Comparison of ENCODE assay signal across 1 cellular context in genomic region chr17:50660887-50661345, GRCh38.
TF ChIP-seq lines count a peak whose summit lies in the region.

No MANE protein-coding gene starts in this region.

TF ChIP-seq in HepG2, 621 proteins besides CTCF, POLR2A, EP300 and RAD21 (continued from another document and continues in another):
- no peak for TF ChIP-seq ZXDC (CRISPR knock-in tag; IDR thresholded peaks at IDR 0.05)
- TF ChIP-seq RNF2 (conservative IDR thresholded peaks at IDR 0.05; ENCODE audit: low read depth), result no peak
- TF ChIP-seq MTF1 (CRISPR knock-in tag; IDR thresholded peaks at IDR 0.05), result no peak
- no peak for TF ChIP-seq TBX2 (CRISPR knock-in tag; IDR thresholded peaks at IDR 0.05; ENCODE audit: borderline replicate concordance)
- no peak for TF ChIP-seq PBX3 (CRISPR knock-in tag; IDR thresholded peaks at IDR 0.05; ENCODE audit: borderline replicate concordance)
- no peak for TF ChIP-seq ZNF570 (CRISPR knock-in tag; IDR thresholded peaks at IDR 0.05; ENCODE audit: borderline replicate concordance)
- TF ChIP-seq HES4 (CRISPR knock-in tag; IDR thresholded peaks at IDR 0.05; ENCODE audit: borderline replicate concordance), result no peak
- no peak for TF ChIP-seq E2F5 (CRISPR knock-in tag; conservative IDR thresholded peaks at IDR 0.05)
- TF ChIP-seq ZNF414 (CRISPR knock-in tag; IDR thresholded peaks at IDR 0.05), result peak; percentile 6; the same call in 1 of the 2 replicates
- no peak for TF ChIP-seq ZNF382 (CRISPR knock-in tag; IDR thresholded peaks at IDR 0.05; ENCODE audit: borderline replicate concordance)
- no peak for TF ChIP-seq SMAD9 (CRISPR knock-in tag; IDR thresholded peaks at IDR 0.05)
- TF ChIP-seq ZNF788 (CRISPR knock-in tag; IDR thresholded peaks at IDR 0.05; ENCODE audit: borderline replicate concordance), result no peak
- no peak for TF ChIP-seq ZNF879 (CRISPR knock-in tag; IDR thresholded peaks at IDR 0.05)
- no peak for TF ChIP-seq ZMAT5 (CRISPR knock-in tag; IDR thresholded peaks at IDR 0.05; ENCODE audit: borderline replicate concordance, low read depth)
- TF ChIP-seq TFDP2 (CRISPR knock-in tag; IDR thresholded peaks at IDR 0.05), result no peak
- TF ChIP-seq MAF1 (CRISPR knock-in tag; IDR thresholded peaks at IDR 0.05; ENCODE audit: borderline replicate concordance), result no peak
- no peak for TF ChIP-seq AKNA (CRISPR knock-in tag; IDR thresholded peaks at IDR 0.05; ENCODE audit: borderline replicate concordance)
- TF ChIP-seq ZNF547 (CRISPR knock-in tag; IDR thresholded peaks at IDR 0.05), result no peak
- no peak for TF ChIP-seq TBX3 (IDR thresholded peaks at IDR 0.05; ENCODE audit: borderline replicate concordance)
- TF ChIP-seq CBX5 (CRISPR knock-in tag; IDR thresholded peaks at IDR 0.05; ENCODE audit: borderline replicate concordance), result 0 out of 2 replicates have a peak, but pooled peaks have one; percentile 45
- TF ChIP-seq CENPT (CRISPR knock-in tag; IDR thresholded peaks at IDR 0.05; ENCODE audit: low read depth), result no peak
- no peak for TF ChIP-seq ZNF234 (CRISPR knock-in tag; conservative IDR thresholded peaks at IDR 0.05)
- no peak for TF ChIP-seq ZNF615 (CRISPR knock-in tag; IDR thresholded peaks at IDR 0.05; ENCODE audit: borderline replicate concordance)
- TF ChIP-seq FIP1L1 (IDR thresholded peaks at IDR 0.05; ENCODE audit: borderline replicate concordance, insufficient read depth, low read depth, low read length), result no peak
- no peak for TF ChIP-seq NCOA5 (CRISPR knock-in tag; IDR thresholded peaks at IDR 0.05)
- no peak for TF ChIP-seq GZF1 (CRISPR knock-in tag; IDR thresholded peaks at IDR 0.05)
- TF ChIP-seq MZF1 (CRISPR knock-in tag; IDR thresholded peaks at IDR 0.05; ENCODE audit: borderline replicate concordance), result no peak
- no peak for TF ChIP-seq KLF13 (CRISPR knock-in tag; IDR thresholded peaks at IDR 0.05)
- TF ChIP-seq SAFB2 (CRISPR knock-in tag; IDR thresholded peaks at IDR 0.05; ENCODE audit: borderline replicate concordance, low read depth), result no peak
- TF ChIP-seq BRCA1 (CRISPR knock-in tag; IDR thresholded peaks at IDR 0.05), result no peak
- TF ChIP-seq NR2F6 (IDR thresholded peaks at IDR 0.05), result no peak
- TF ChIP-seq NR2F6 (CRISPR knock-in tag; IDR thresholded peaks at IDR 0.05), result no peak
- no peak for TF ChIP-seq E2F2 (CRISPR knock-in tag; IDR thresholded peaks at IDR 0.05; ENCODE audit: borderline replicate concordance)
- TF ChIP-seq FOXM1 (CRISPR knock-in tag; IDR thresholded peaks at IDR 0.05), result no peak
- no peak for TF ChIP-seq TOPORS (CRISPR knock-in tag; IDR thresholded peaks at IDR 0.05)
- TF ChIP-seq DZIP1 (CRISPR knock-in tag; IDR thresholded peaks at IDR 0.05), result no peak
- TF ChIP-seq HNF4A (CRISPR knock-in tag; IDR thresholded peaks at IDR 0.05), result no peak
- no peak for TF ChIP-seq ZFAT (CRISPR knock-in tag; conservative IDR thresholded peaks at IDR 0.05)
- TF ChIP-seq U2AF1 (optimal IDR thresholded peaks at IDR 0.05; ENCODE audit: low read depth, low read length), result no peak
- no peak for TF ChIP-seq ZNF256 (CRISPR knock-in tag; conservative IDR thresholded peaks at IDR 0.05)
- TF ChIP-seq ARNT (IDR thresholded peaks at IDR 0.05), result no peak
- no peak for TF ChIP-seq SP2 (CRISPR knock-in tag; IDR thresholded peaks at IDR 0.05)
- no peak; the same call in 1 of the 2 replicates for TF ChIP-seq KDM1A (CRISPR knock-in tag; IDR thresholded peaks at IDR 0.05)
- TF ChIP-seq DNMT3B (CRISPR knock-in tag; conservative IDR thresholded peaks at IDR 0.05), result no peak
- TF ChIP-seq MIER2 (CRISPR knock-in tag; IDR thresholded peaks at IDR 0.05), result no peak
- no peak for TF ChIP-seq MTERF4 (CRISPR knock-in tag; IDR thresholded peaks at IDR 0.05)
- TF ChIP-seq JARID2 (CRISPR knock-in tag; IDR thresholded peaks at IDR 0.05; ENCODE audit: insufficient replicate concordance), result no peak
- no peak for TF ChIP-seq SRY (CRISPR knock-in tag; IDR thresholded peaks at IDR 0.05)
- 0 out of 2 replicates have a peak, but pooled peaks have one; percentile 1 for TF ChIP-seq ZFP41 (CRISPR knock-in tag; IDR thresholded peaks at IDR 0.05; ENCODE audit: borderline replicate concordance)
- no peak for TF ChIP-seq HNRNPLL (IDR thresholded peaks at IDR 0.05; ENCODE audit: low read depth, low read length, poor library complexity, severe bottlenecking)
- no peak for TF ChIP-seq GTF3A (CRISPR knock-in tag; conservative IDR thresholded peaks at IDR 0.05)
- TF ChIP-seq KDM5A (IDR thresholded peaks at IDR 0.05; ENCODE audit: borderline replicate concordance, low read length), result no peak
